Comparison of ENCODE assay signal across 27 cellular contexts in the genomic region with DNA sequence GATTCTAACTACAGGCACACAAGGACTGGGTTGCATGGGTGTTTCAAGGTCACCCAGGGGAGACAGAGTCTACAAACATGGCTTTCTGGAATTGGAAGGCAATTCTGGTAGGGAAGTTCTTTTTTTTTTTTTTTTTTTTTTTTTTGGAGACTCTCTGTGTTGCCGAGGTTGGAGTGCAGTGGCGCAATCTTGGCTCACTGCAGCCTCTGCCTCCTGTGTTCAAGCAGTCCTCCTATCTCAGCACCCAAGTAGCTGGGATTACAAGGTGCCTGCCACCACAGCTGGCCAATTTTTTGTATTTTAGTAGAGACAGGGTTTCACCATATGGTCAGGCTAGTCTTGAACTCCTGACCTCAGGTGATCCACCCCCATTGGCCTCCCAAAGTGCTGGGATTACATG.
"Had no signal": no experiment of that assay in that cellular context is flagged by ENCODE, and none has a peak within 500 bp of the region (broad histone marks: within the 10 kb centered on the region; RNA-seq: fewer than 3 reads in every experiment).

No MANE protein-coding gene starts in this region.

- H3K27ac ChIP-seq: colonic mucosa, coronary artery, dorsolateral prefrontal cortex, epithelial cell of prostate, esophagus muscularis mucosa, esophagus squamous epithelium, foreskin keratinocyte, gastrocnemius medialis, gastroesophageal sphincter, heart left ventricle, heart right ventricle had no signal

- H3K9me3 ChIP-seq: esophagus muscularis mucosa, gastrocnemius medialis, gastroesophageal sphincter had no signal

- ATAC-seq: effector memory CD8-positive, alpha-beta T cell; esophagus mucosa; foreskin keratinocyte; gastrocnemius medialis; gastroesophageal sphincter; heart left ventricle; heart right ventricle had no signal

- H3K27me3 Mint-ChIP-seq: dendritic cell treated with granulocyte-macrophage colony-stimulating factor and Interleukin-4, amounts not matched to agents 40 ng/mL and 50 ng/mL, for 4 days had no signal

- FAIRE-seq: endometrium, endothelial cell of umbilical vein, frontal cortex had no signal

- H3K27ac Mint-ChIP-seq: dendritic cell treated with granulocyte-macrophage colony-stimulating factor and Interleukin-4, amounts not matched to agents 40 ng/mL and 50 ng/mL, for 4 days; effector memory CD8-positive, alpha-beta T cell had no signal

- DNase-seq: colonic mucosa; cortex of kidney; dermis blood vessel endothelial cell; dorsolateral prefrontal cortex; effector CD4-positive, alpha-beta T cell; effector CD8-positive, alpha-beta T cell; effector memory CD4-positive, alpha-beta T cell; effector memory CD8-positive, alpha-beta T cell; erythroblast; esophagus squamous epithelium; foreskin fibroblast; foreskin keratinocyte; foreskin melanocyte; gastrocnemius medialis; glutamatergic neuron; head of caudate nucleus; heart left ventricle; heart right ventricle had no signal

- H3K4me3 Mint-ChIP-seq: dendritic cell treated with granulocyte-macrophage colony-stimulating factor and Interleukin-4, amounts not matched to agents 40 ng/mL and 50 ng/mL, for 4 days; effector memory CD8-positive, alpha-beta T cell had no signal

- H3K4me3 ChIP-seq: colonic mucosa, coronary artery, dorsolateral prefrontal cortex, esophagus muscularis mucosa, esophagus squamous epithelium, gastrocnemius medialis, gastroesophageal sphincter, heart left ventricle, heart right ventricle had no signal

- H3K36me3 ChIP-seq: colonic mucosa, gastrocnemius medialis, heart left ventricle had no signal

- H3K4me1 ChIP-seq: colonic mucosa, esophagus muscularis mucosa, esophagus squamous epithelium, foreskin keratinocyte, gastrocnemius medialis, gastroesophageal sphincter, heart left ventricle, heart right ventricle had no signal

- H3K27me3 ChIP-seq: colonic mucosa, dorsolateral prefrontal cortex, esophagus muscularis mucosa, esophagus squamous epithelium, foreskin keratinocyte, gastrocnemius medialis, gastroesophageal sphincter, heart left ventricle, heart right ventricle had no signal
